ENCODE assay signal across 6 cellular contexts in genomic region chr16:30367349-30368009, GRCh38. TPM values are rescaled to one million over a fixed set of nuclear protein-coding genes. Genes with fewer than 3 reads are reported as not detected.
A peak's percentile ranks its signal among the peaks of the same experiment; 100 is the strongest.
DNase-seq lines count a peak whose midpoint lies in the region; ATAC-seq and TF ChIP-seq lines count a peak whose summit lies in the region.

No MANE protein-coding gene starts in this region.

- H3K27me3 ChIP-seq in HAP-1 (ENCODE audit: low read depth) (no peaks in the 10 kb centered on the region), brain microvascular endothelial cell (replicated peaks) (no peaks in the 10 kb centered on the region)

- H3K36me3 Mint-ChIP-seq in neural crest cell (ENCODE audit: low read depth) = peaks cover 3% of the 10 kb centered on the region

- no peak for TF ChIP-seq POLR2A in erythroblast (IDR thresholded peaks at IDR 0.05; ENCODE audit: low read length)

- H3K27ac Mint-ChIP-seq in neural crest cell (ENCODE audit: unreplicated experiment) = no peak overlapping the region

- H3K4me1 Mint-ChIP-seq in neural crest cell = peaks cover 51% of the 10 kb centered on the region

- H3K36me3 ChIP-seq in HAP-1 (replicated peaks) (peaks cover 26% of the 10 kb centered on the region), brain microvascular endothelial cell (replicated peaks) (peaks cover 23% of the 10 kb centered on the region)

- no peaks in the 10 kb centered on the region for H3K27me3 Mint-ChIP-seq in neural crest cell (ENCODE audit: low read depth)

- ATAC-seq in GM18873 (IDR thresholded peaks at IDR 0.05; ENCODE audit: low FRiP score, unreplicated experiment) = no peak

- peak overlapping the region; percentile 93 for H3K4me3 Mint-ChIP-seq in neural crest cell

- peaks cover 10% of the 10 kb centered on the region for H3K4me1 ChIP-seq in HAP-1

- TF ChIP-seq CTCF in brain microvascular endothelial cell (IDR thresholded peaks at IDR 0.05; ENCODE audit: low read depth, low read length, missing control alignments) (no peak), neural crest cell (conservative IDR thresholded peaks at IDR 0.05) (no peak)

- H3K27ac ChIP-seq in brain microvascular endothelial cell = no peak overlapping the region

- H3K9me3 ChIP-seq in HAP-1 = no peaks in the 10 kb centered on the region

- peak overlapping the region; percentile 68 for H3K4me3 ChIP-seq in HAP-1
- H3K4me3 ChIP-seq in brain microvascular endothelial cell (ENCODE audit: low read depth, low read length) = peak overlapping the region; percentile 77

- in situ Hi-C loops in HAP-1 (cut with MboI; ENCODE audit: low sequenced_read_pairs) (no loop called here), brain microvascular endothelial cell (cut with HindIII; ENCODE audit: low pct_ligation_motif_present, low sequenced_read_pairs) (no loop called here)

- DNase-seq in HAP-1 (ENCODE audit: low spot score in 2 of 2) (no peak), brain microvascular endothelial cell (no peak), neural crest cell (ENCODE audit: low read depth, low spot score) (no peak), NCI-H187 (lab: John Stamatoyannopoulos, UW) (no peak), erythroblast (lab: John Stamatoyannopoulos, UW) (no peak)

- no peaks in the 10 kb centered on the region for H3K9me3 Mint-ChIP-seq in neural crest cell

RNA-seq across cellular contexts. Expression of gene TBC1D10B, which starts 2.8 kb away (rescaled TPM):
- total RNA-seq in neural crest cell = 39.7 and 45.6 TPM in 2 replicates

RNA-seq across cellular contexts. Expression of gene MYL11, which starts 7.1 kb away (rescaled TPM):
- total RNA-seq in neural crest cell = not detected in 2 replicates

RNA-seq across cellular contexts. Expression of gene CD2BP2, which starts 12.4 kb away (rescaled TPM):
- total RNA-seq in neural crest cell = 74.8 and 85.2 TPM in 2 replicates

RNA-seq across cellular contexts. Expression of gene SEPTIN1, which starts 14.9 kb away (rescaled TPM):
- total RNA-seq in neural crest cell = 2.3 and 2.9 TPM in 2 replicates

RNA-seq across cellular contexts. Expression of gene ZNF48, which starts 27.7 kb away (rescaled TPM):
- 59.9 and 60.9 TPM in 2 replicates for total RNA-seq in neural crest cell
